ENCODE assay signal across 36 cellular contexts in the genomic region with DNA sequence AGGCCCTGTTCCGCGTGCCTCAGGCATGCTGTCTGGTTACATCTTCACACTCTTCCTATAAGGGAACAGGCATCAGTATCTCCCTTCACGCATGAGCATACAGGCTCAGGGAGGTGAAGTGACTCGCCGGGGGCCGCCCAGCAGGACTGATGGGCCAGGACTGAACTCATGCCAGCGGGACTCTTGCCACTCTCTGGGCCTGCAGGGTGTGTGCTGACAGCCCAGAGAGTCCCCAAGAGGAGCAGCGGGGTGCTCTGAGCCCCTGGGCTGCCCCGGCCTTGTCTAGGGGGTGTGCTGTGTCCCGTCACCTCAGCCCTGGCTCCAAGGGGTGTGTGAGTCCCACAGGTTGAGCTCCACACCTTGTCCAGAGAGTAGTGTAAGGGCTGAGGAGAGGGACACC. TPM values are rescaled to one million over a fixed set of nuclear protein-coding genes. Genes with fewer than 3 reads are reported as not detected.
"Had no signal": no experiment of that assay in that cellular context is flagged by ENCODE, and none has a peak within 500 bp of the region (broad histone marks: within the 10 kb centered on the region; RNA-seq: fewer than 3 reads in every experiment).

No MANE protein-coding gene starts in this region.

- H3K4me3 Mint-ChIP-seq: activated B cell treated with CpG ODN at 0.5 μM for 24 hours; activated CD4-positive, alpha-beta memory T cell treated with anti-CD3 and anti-CD28 coated beads for 36 hours; activated CD4-positive, alpha-beta T cell treated with anti-CD3 and anti-CD28 coated beads, Interleukin-2, amount 10 ng/mL, durations not matched to agents 24 days and 14 days; activated CD8-positive, alpha-beta T cell treated with anti-CD3 and anti-CD28 coated beads for 36 hours; activated naive CD4-positive, alpha-beta T cell treated with anti-CD3 and anti-CD28 coated beads for 36 hours; activated naive CD8-positive, alpha-beta T cell treated with anti-CD3 and anti-CD28 coated beads for 36 hours; activated T-cell treated with anti-CD3 and anti-CD28 coated beads, Interleukin-2, amount 50 U/mL, for 4 hours; activated T-cell treated with anti-CD3 and anti-CD28 coated beads, Interleukin-2, amount 50 U/mL, for 72 hours; activated T-helper 1 cell treated with anti-CD3 and anti-CD28 coated beads, Interleukin-12 subunit alpha, Interleukin-12 subunit beta, Interleukin-2, Interleukin-4 antibody, amounts not matched to agents 30 ng/mL and 10 ng/mL and 1 ng/mL, durations not matched to agents 14 hours and 24 hours and 36 hours; activated T-helper 17 cell treated with anti-CD3 and anti-CD28 coated beads, Interleukin-2, amount 50 U/mL, for 72 hours; T-helper 2 cell treated with Interferon-gamma antibody and Interleukin-4, amounts not matched to agents 5 μg/mL and 100 μg/mL, for 36 hours had no signal

- H3K27ac ChIP-seq: adrenal gland, body of pancreas, brain microvascular endothelial cell, breast epithelium, VCaP had no signal

- H3K4me1 Mint-ChIP-seq: activated B cell treated with CpG ODN at 0.5 μM for 24 hours; activated CD4-positive, alpha-beta T cell treated with anti-CD3 and anti-CD28 coated beads, Interleukin-2, amount 10 ng/mL, durations not matched to agents 24 days and 14 days; activated naive CD8-positive, alpha-beta T cell treated with anti-CD3 and anti-CD28 coated beads for 36 hours; activated T-helper 17 cell treated with anti-CD3 and anti-CD28 coated beads, Interleukin-2, amount 50 U/mL, for 72 hours had no signal

- H3K9me3 ChIP-seq: adrenal gland, body of pancreas, breast epithelium had no signal

- DNase-seq: activated B cell treated with CpG ODN at 0.5 μM for 24 hours; activated CD4-positive, alpha-beta memory T cell treated with anti-CD3 and anti-CD28 coated beads for 36 hours; activated CD4-positive, alpha-beta T cell treated with anti-CD3 and anti-CD28 coated beads for 4 hours; activated CD4-positive, alpha-beta T cell treated with anti-CD3 and anti-CD28 coated beads, Interleukin-2, amount 10 ng/mL, durations not matched to agents 24 days and 14 days; activated CD4-positive, alpha-beta T cell treated with anti-CD3 and anti-CD28 coated beads, Interleukin-2, amount 50 U/mL, for 4 hours; activated CD4-positive, CD25-positive, alpha-beta regulatory T cell treated with anti-CD3 and anti-CD28 coated beads, Interleukin-2, amount 50 U/mL, for 72 hours; activated CD8-positive, alpha-beta memory T cell treated with anti-CD3 and anti-CD28 coated beads, Interleukin-2, amount 50 U/mL, for 4 hours; activated CD8-positive, alpha-beta T cell treated with anti-CD3 and anti-CD28 coated beads for 36 hours; activated effector memory CD4-positive, alpha-beta T cell treated with anti-CD3 and anti-CD28 coated beads, Interleukin-2, amount 50 U/mL, for 16 hours; activated gamma-delta T cell treated with Interleukin-2 at 50 U/mL for 16 hours; activated naive CD4-positive, alpha-beta T cell; activated naive CD4-positive, alpha-beta T cell treated with anti-CD3 and anti-CD28 coated beads for 36 hours; activated naive CD4-positive, alpha-beta T cell treated with anti-CD3 and anti-CD28 coated beads, Interleukin-2, amount 50 U/mL, for 16 hours; activated naive CD8-positive, alpha-beta T cell treated with anti-CD3 and anti-CD28 coated beads for 36 hours; activated T-cell treated with anti-CD3 and anti-CD28 coated beads for 4 hours; activated T-cell treated with anti-CD3 and anti-CD28 coated beads, Interleukin-2, amount 50 U/mL, for 1 hour; activated T-cell treated with anti-CD3 and anti-CD28 coated beads, Interleukin-2, amount 50 U/mL, for 4 hours; activated T-cell treated with anti-CD3 and anti-CD28 coated beads, Interleukin-2, amount 50 U/mL, for 72 hours; adrenal gland; amniotic stem cell; aorta; body of pancreas; brain microvascular endothelial cell; central memory CD4-positive, alpha-beta T cell; T-helper 2 cell; T-helper 9 cell had no signal

- H3K4me1 ChIP-seq: adrenal gland, body of pancreas, breast epithelium had no signal

- H3K36me3 Mint-ChIP-seq: activated CD4-positive, alpha-beta memory T cell treated with anti-CD3 and anti-CD28 coated beads for 36 hours; activated naive CD4-positive, alpha-beta T cell treated with anti-CD3 and anti-CD28 coated beads, Interleukin-2, amount 50 U/mL, for 72 hours; activated naive CD8-positive, alpha-beta T cell treated with anti-CD3 and anti-CD28 coated beads for 36 hours had no signal

- H3K4me3 ChIP-seq: adrenal gland, body of pancreas, breast epithelium had no signal

- H3K9me3 Mint-ChIP-seq: activated B cell treated with CpG ODN at 0.5 μM for 24 hours; activated CD4-positive, alpha-beta memory T cell treated with anti-CD3 and anti-CD28 coated beads for 36 hours; activated CD4-positive, alpha-beta T cell treated with anti-CD3 and anti-CD28 coated beads, Interleukin-2, amount 10 ng/mL, durations not matched to agents 24 days and 14 days; activated CD8-positive, alpha-beta T cell treated with anti-CD3 and anti-CD28 coated beads for 36 hours; activated naive CD4-positive, alpha-beta T cell treated with anti-CD3 and anti-CD28 coated beads for 36 hours; activated naive CD4-positive, alpha-beta T cell treated with anti-CD3 and anti-CD28 coated beads, Interleukin-2, amount 50 U/mL, for 72 hours; activated naive CD8-positive, alpha-beta T cell treated with anti-CD3 and anti-CD28 coated beads for 36 hours; activated T-cell treated with anti-CD3 and anti-CD28 coated beads, Interleukin-2, amount 50 U/mL, for 4 hours; activated T-cell treated with anti-CD3 and anti-CD28 coated beads, Interleukin-2, amount 50 U/mL, for 72 hours; activated T-helper 1 cell treated with anti-CD3 and anti-CD28 coated beads, Interleukin-12 subunit alpha, Interleukin-12 subunit beta, Interleukin-2, Interleukin-4 antibody, amounts not matched to agents 30 ng/mL and 10 ng/mL and 1 ng/mL, durations not matched to agents 14 hours and 24 hours and 36 hours; activated T-helper 17 cell treated with anti-CD3 and anti-CD28 coated beads, Interleukin-2, amount 50 U/mL, for 72 hours; T-helper 2 cell treated with Interferon-gamma antibody and Interleukin-4, amounts not matched to agents 5 μg/mL and 100 μg/mL, for 36 hours had no signal

- H3K27me3 ChIP-seq: body of pancreas had no signal

- H3K36me3 ChIP-seq: adrenal gland, brain microvascular endothelial cell, breast epithelium had no signal

- ATAC-seq: activated CD8-positive, alpha-beta T cell treated with anti-CD3 and anti-CD28 coated beads for 36 hours; activated naive CD4-positive, alpha-beta T cell treated with anti-CD3 and anti-CD28 coated beads, Interleukin-2, amount 50 U/mL, for 72 hours; activated T-cell treated with anti-CD3 and anti-CD28 coated beads, Interleukin-2, amount 50 U/mL, for 4 hours; activated T-cell treated with anti-CD3 and anti-CD28 coated beads, Interleukin-2, amount 50 U/mL, for 72 hours; activated T-helper 17 cell treated with anti-CD3 and anti-CD28 coated beads, Interleukin-2, amount 50 U/mL, for 72 hours; body of pancreas had no signal

- H3K27ac Mint-ChIP-seq: activated B cell treated with CpG ODN at 0.5 μM for 24 hours; activated CD4-positive, alpha-beta memory T cell treated with anti-CD3 and anti-CD28 coated beads for 36 hours; activated CD4-positive, alpha-beta T cell treated with anti-CD3 and anti-CD28 coated beads, Interleukin-2, amount 10 ng/mL, durations not matched to agents 24 days and 14 days; activated CD8-positive, alpha-beta T cell treated with anti-CD3 and anti-CD28 coated beads for 36 hours; activated naive CD4-positive, alpha-beta T cell treated with anti-CD3 and anti-CD28 coated beads for 36 hours; activated naive CD4-positive, alpha-beta T cell treated with anti-CD3 and anti-CD28 coated beads, Interleukin-2, amount 50 U/mL, for 72 hours; activated naive CD8-positive, alpha-beta T cell treated with anti-CD3 and anti-CD28 coated beads for 36 hours; activated T-cell treated with anti-CD3 and anti-CD28 coated beads, Interleukin-2, amount 50 U/mL, for 72 hours; activated T-helper 1 cell treated with anti-CD3 and anti-CD28 coated beads, Interleukin-12 subunit alpha, Interleukin-12 subunit beta, Interleukin-2, Interleukin-4 antibody, amounts not matched to agents 30 ng/mL and 10 ng/mL and 1 ng/mL, durations not matched to agents 14 hours and 24 hours and 36 hours; activated T-helper 17 cell treated with anti-CD3 and anti-CD28 coated beads, Interleukin-2, amount 50 U/mL, for 72 hours; T-helper 2 cell treated with Interferon-gamma antibody and Interleukin-4, amounts not matched to agents 5 μg/mL and 100 μg/mL, for 36 hours had no signal

RNA-seq across cellular contexts. Expression of a gene that starts 9.9 kb away (rescaled TPM):
- total RNA-seq: activated B cell treated with CpG ODN at 0.5 μM for 24 hours; activated CD4-positive, alpha-beta memory T cell treated with anti-CD3 and anti-CD28 coated beads for 36 hours; activated CD4-positive, alpha-beta T cell treated with anti-CD3 and anti-CD28 coated beads, Interleukin-2, amount 10 ng/mL, durations not matched to agents 24 days and 14 days; activated CD8-positive, alpha-beta memory T cell treated with anti-CD3 and anti-CD28 coated beads for 36 hours; activated CD8-positive, alpha-beta T cell treated with anti-CD3 and anti-CD28 coated beads for 36 hours; activated naive CD4-positive, alpha-beta T cell treated with anti-CD3 and anti-CD28 coated beads for 36 hours; activated naive CD4-positive, alpha-beta T cell treated with anti-CD3 and anti-CD28 coated beads, Interleukin-2, amount 50 U/mL, for 72 hours; activated naive CD8-positive, alpha-beta T cell treated with anti-CD3 and anti-CD28 coated beads for 36 hours; activated T-cell treated with anti-CD3 and anti-CD28 coated beads, Interleukin-2, amount 50 U/mL, for 72 hours; activated T-helper 1 cell treated with anti-CD3 and anti-CD28 coated beads, Interleukin-12 subunit alpha, Interleukin-12 subunit beta, Interleukin-2, Interleukin-4 antibody, amounts not matched to agents 30 ng/mL and 10 ng/mL and 1 ng/mL, durations not matched to agents 14 hours and 24 hours and 36 hours; activated T-helper 17 cell treated with anti-CD3 and anti-CD28 coated beads, Interleukin-2, amount 50 U/mL, for 72 hours; astrocyte; breast epithelium had no signal

RNA-seq across cellular contexts. Expression of a gene that starts 12.6 kb away (rescaled TPM):
- total RNA-seq: activated B cell treated with CpG ODN at 0.5 μM for 24 hours; activated CD4-positive, alpha-beta memory T cell treated with anti-CD3 and anti-CD28 coated beads for 36 hours; activated CD4-positive, alpha-beta T cell treated with anti-CD3 and anti-CD28 coated beads, Interleukin-2, amount 10 ng/mL, durations not matched to agents 24 days and 14 days; activated CD8-positive, alpha-beta memory T cell treated with anti-CD3 and anti-CD28 coated beads for 36 hours; activated CD8-positive, alpha-beta T cell treated with anti-CD3 and anti-CD28 coated beads for 36 hours; activated naive CD4-positive, alpha-beta T cell treated with anti-CD3 and anti-CD28 coated beads for 36 hours; activated naive CD4-positive, alpha-beta T cell treated with anti-CD3 and anti-CD28 coated beads, Interleukin-2, amount 50 U/mL, for 72 hours; activated naive CD8-positive, alpha-beta T cell treated with anti-CD3 and anti-CD28 coated beads for 36 hours; activated T-cell treated with anti-CD3 and anti-CD28 coated beads, Interleukin-2, amount 50 U/mL, for 4 hours; activated T-cell treated with anti-CD3 and anti-CD28 coated beads, Interleukin-2, amount 50 U/mL, for 72 hours; activated T-helper 1 cell treated with anti-CD3 and anti-CD28 coated beads, Interleukin-12 subunit alpha, Interleukin-12 subunit beta, Interleukin-2, Interleukin-4 antibody, amounts not matched to agents 30 ng/mL and 10 ng/mL and 1 ng/mL, durations not matched to agents 14 hours and 24 hours and 36 hours; activated T-helper 17 cell treated with anti-CD3 and anti-CD28 coated beads, Interleukin-2, amount 50 U/mL, for 72 hours; adrenal gland; aorta; astrocyte; body of pancreas; breast epithelium; cardiac septum; cerebellum had no signal

RNA-seq across cellular contexts. Expression of a gene that starts 48.8 kb away (rescaled TPM):
- total RNA-seq: activated B cell treated with CpG ODN at 0.5 μM for 24 hours; activated CD4-positive, alpha-beta memory T cell treated with anti-CD3 and anti-CD28 coated beads for 36 hours; activated CD4-positive, alpha-beta T cell treated with anti-CD3 and anti-CD28 coated beads, Interleukin-2, amount 10 ng/mL, durations not matched to agents 24 days and 14 days; activated CD8-positive, alpha-beta memory T cell treated with anti-CD3 and anti-CD28 coated beads for 36 hours; activated CD8-positive, alpha-beta T cell treated with anti-CD3 and anti-CD28 coated beads for 36 hours; activated naive CD4-positive, alpha-beta T cell treated with anti-CD3 and anti-CD28 coated beads for 36 hours; activated naive CD4-positive, alpha-beta T cell treated with anti-CD3 and anti-CD28 coated beads, Interleukin-2, amount 50 U/mL, for 72 hours; activated naive CD8-positive, alpha-beta T cell treated with anti-CD3 and anti-CD28 coated beads for 36 hours; activated T-cell treated with anti-CD3 and anti-CD28 coated beads, Interleukin-2, amount 50 U/mL, for 4 hours; activated T-cell treated with anti-CD3 and anti-CD28 coated beads, Interleukin-2, amount 50 U/mL, for 72 hours; activated T-helper 1 cell treated with anti-CD3 and anti-CD28 coated beads, Interleukin-12 subunit alpha, Interleukin-12 subunit beta, Interleukin-2, Interleukin-4 antibody, amounts not matched to agents 30 ng/mL and 10 ng/mL and 1 ng/mL, durations not matched to agents 14 hours and 24 hours and 36 hours; activated T-helper 17 cell treated with anti-CD3 and anti-CD28 coated beads, Interleukin-2, amount 50 U/mL, for 72 hours; adrenal gland; aorta; body of pancreas; cardiac septum; cerebellum had no signal
